24 cellular contexts compared by ENCODE assay signal in the genomic region with DNA sequence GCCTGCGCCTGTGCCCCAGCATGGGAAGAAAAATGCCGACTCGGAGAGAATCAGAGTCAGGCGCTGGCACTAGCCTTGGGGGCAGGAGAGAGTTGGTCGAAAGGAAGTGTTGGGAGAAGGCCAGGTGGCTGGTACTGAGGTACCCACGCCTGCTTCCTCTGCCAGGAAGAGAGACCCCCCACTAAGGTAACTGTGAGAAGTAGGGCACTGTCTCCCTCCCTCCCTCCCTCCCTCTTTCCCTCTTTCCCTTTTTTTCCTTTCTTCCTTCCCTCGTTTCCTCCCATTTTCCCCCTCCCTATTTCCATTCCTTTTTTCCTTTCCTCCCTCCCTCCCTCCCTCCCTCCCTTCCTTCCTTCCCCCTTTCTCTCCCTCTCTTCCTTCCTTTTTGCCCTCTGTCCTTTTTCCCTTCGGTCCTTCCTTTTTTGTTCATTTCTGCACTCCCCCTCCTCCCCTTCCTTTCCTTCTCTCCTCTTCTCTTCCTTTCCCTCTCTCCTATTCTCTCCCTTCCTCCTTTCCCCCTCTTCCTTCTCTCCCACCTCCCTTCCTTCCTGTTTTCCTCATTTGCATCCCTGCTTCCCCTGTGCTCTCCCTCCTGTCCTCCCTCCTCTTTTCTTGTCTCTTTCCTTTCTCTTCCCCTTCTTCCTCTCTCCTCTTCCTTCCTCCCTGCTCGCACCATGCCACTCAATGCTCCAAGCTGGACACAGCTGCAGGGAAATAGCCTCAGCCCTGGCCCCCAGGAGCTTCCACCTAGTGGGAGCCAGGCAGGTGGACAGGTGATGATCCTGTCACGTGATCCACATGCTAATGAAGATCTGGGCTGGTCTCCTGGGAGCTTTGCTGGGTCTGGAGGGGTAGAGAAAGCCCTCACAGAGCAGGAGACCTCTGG.
DNase-seq lines count a peak whose midpoint lies in the region; ATAC-seq and TF ChIP-seq lines count a peak whose summit lies in the region.
"Had no signal": no experiment of that assay in that cellular context is flagged by ENCODE, and none has a peak within 500 bp of the region (broad histone marks: within the 10 kb centered on the region; RNA-seq: fewer than 3 reads in every experiment).

No MANE protein-coding gene starts in this region.

- peak; percentile 56 for ATAC-seq in GM23338
- no peak for ATAC-seq in left lobe of liver
- no peak for ATAC-seq in GM18517 (IDR thresholded peaks at IDR 0.05; ENCODE audit: unreplicated experiment)
- ATAC-seq: naive thymus-derived CD8-positive, alpha-beta T cell; T-helper 17 cell had no signal

- H3K4me3 ChIP-seq in GM23338: no peak overlapping the region

- peaks cover 8% of the 10 kb centered on the region; the same call in 2 of the 3 replicates for H3K9me3 Mint-ChIP-seq in GM23338
- H3K9me3 Mint-ChIP-seq: HFFc6; stimulated activated naive CD8-positive, alpha-beta T cell treated with anti-CD3 and anti-CD28 coated beads, Interleukin-15, Interleukin-2, amounts not matched to agents 100 ng/mL and 50 ng/mL, for 24 hours; type B pancreatic cell had no signal

- peaks cover 9% of the 10 kb centered on the region for H3K27me3 Mint-ChIP-seq in GM23338 (ENCODE audit: insufficient read depth, low read depth, poor library complexity)

- H3K27ac ChIP-seq in GM23338 (ENCODE audit: low read depth): no peak overlapping the region
- H3K27ac ChIP-seq: 22Rv1, VCaP had no signal

- no peaks in the 10 kb centered on the region for H3K36me3 ChIP-seq in GM23338 (ENCODE audit: insufficient read depth)

- no peak overlapping the region for H3K27ac Mint-ChIP-seq in GM23338
- H3K27ac Mint-ChIP-seq: HFFc6; stimulated activated naive CD8-positive, alpha-beta T cell treated with anti-CD3 and anti-CD28 coated beads, Interleukin-15, Interleukin-2, amounts not matched to agents 100 ng/mL and 50 ng/mL, for 24 hours; T-helper 17 cell; type B pancreatic cell had no signal

- H3F3A ChIP-seq in GM23338 (replicated peaks; ENCODE audit: low read depth): no peaks in the 10 kb centered on the region

- peaks cover 33% of the 10 kb centered on the region for H3K4me1 Mint-ChIP-seq in GM23338

- H4K20me1 ChIP-seq in GM23338 (replicated peaks; ENCODE audit: insufficient read depth): no peaks in the 10 kb centered on the region

- DNase-seq in DMS53 (lab: John Stamatoyannopoulos, UW) (peak; percentile 10), DMS53 treated with DMSO at 0.1 percent for 48 hours (lab: John Stamatoyannopoulos, UW; ENCODE audit: unreplicated experiment) (no peak), GM23338 (ENCODE audit: low spot score) (peak; percentile 64), NCI-H510A (lab: John Stamatoyannopoulos, UW) (peak; percentile 15), iPS-NIHi11 (ENCODE audit: low spot score) (peak; percentile 57), left lobe of liver (ENCODE audit: low spot score) (no peak)
- DNase-seq in stimulated activated CD4-positive, alpha-beta T cell treated with anti-CD3 and anti-CD28 coated beads, Interleukin-2, amount 100 ng/mL, for 24 hours: no peak
- DNase-seq: activated CD4-positive, alpha-beta T cell treated with anti-CD3 and anti-CD28 coated beads, Interleukin-2, amount 50 U/mL, for 48 hours; activated naive CD4-positive, alpha-beta T cell treated with Interleukin-2 at 50 U/mL for 16 hours; aorta; erythroblast; foreskin melanocyte; HFFc6; hippocampal formation; naive thymus-derived CD8-positive, alpha-beta T cell; NCI-H2081; SHP77 treated with DMSO at 0.1 percent for 48 hours; stimulated activated CD4-positive, alpha-beta T cell treated with anti-CD3 and anti-CD28 coated beads, Interleukin-1b, Interleukin-23, amount 100 ng/mL, for 48 hours; T-helper 17 cell had no signal

- no peak; a peak in 1 of 4 replicates for TF ChIP-seq CTCF in GM23338 (conservative IDR thresholded peaks at IDR 0.05; ENCODE audit: low read depth in 2 of 2)

- peak overlapping the region; percentile 29 for H3K4me2 ChIP-seq in GM23338

- no peak overlapping the region for H3K4me3 Mint-ChIP-seq in GM23338
- H3K4me3 Mint-ChIP-seq: HFFc6; naive thymus-derived CD8-positive, alpha-beta T cell; stimulated activated naive CD8-positive, alpha-beta T cell treated with anti-CD3 and anti-CD28 coated beads, Interleukin-15, Interleukin-2, amounts not matched to agents 100 ng/mL and 50 ng/mL, for 24 hours; T-helper 17 cell; type B pancreatic cell had no signal

- H3K79me2 ChIP-seq in GM23338 (replicated peaks; ENCODE audit: insufficient read depth): no peaks in the 10 kb centered on the region

- H3K4me1 ChIP-seq in GM23338 (ENCODE audit: insufficient read depth): peaks cover 32% of the 10 kb centered on the region

- peaks cover 2% of the 10 kb centered on the region; the same call in 1 of the 3 replicates for H3K36me3 Mint-ChIP-seq in GM23338 (ENCODE audit: low read depth)
- H3K36me3 Mint-ChIP-seq: type B pancreatic cell had no signal

- peak overlapping the region; percentile 64; the same call in 1 of the 2 replicates for H2AFZ ChIP-seq in GM23338

- no peaks in the 10 kb centered on the region for H3K27me3 ChIP-seq in GM23338 (ENCODE audit: insufficient read depth)

- no peaks in the 10 kb centered on the region for H3K9me2 ChIP-seq in GM23338 (ENCODE audit: insufficient read depth)

TF ChIP-seq in GM23338, 12 proteins besides CTCF, POLR2A, EP300 and RAD21 (continues in another document):
- TF ChIP-seq NANOG (IDR thresholded peaks at IDR 0.05; ENCODE audit: borderline replicate concordance) (no peak), REST (IDR thresholded peaks at IDR 0.05; ENCODE audit: unreplicated experiment) (no peak), ZNF331 (CRISPR knock-in tag; IDR thresholded peaks at IDR 0.05; ENCODE audit: low read depth) (no peak), STAT1 (IDR thresholded peaks at IDR 0.05; ENCODE audit: unreplicated experiment) (no peak), CREB1 (CRISPR knock-in tag; IDR thresholded peaks at IDR 0.05; ENCODE audit: low read depth) (no peak), POLR2AphosphoS5 (IDR thresholded peaks at IDR 0.05; ENCODE audit: low read depth) (no peak), EZH2 (IDR thresholded peaks at IDR 0.05; ENCODE audit: low read depth, unreplicated experiment) (no peak), EZH2phosphoT487 (IDR thresholded peaks at IDR 0.05; ENCODE audit: unreplicated experiment) (no peak), ZNF114 (CRISPR knock-in tag; IDR thresholded peaks at IDR 0.05) (no peak), ETS1 (IDR thresholded peaks at IDR 0.05) (no peak)

Comparison
In these comparisons a context has a peak if more than half of its experiments do, and no peak if none do; other contexts are left out.
1. DNase-seq: peak in DMS53 (single experiment), GM23338 (single experiment), NCI-H510A (single experiment) and iPS-NIHi11 (single experiment); none in DMS53 treated with DMSO at 0.1 percent for 48 hours (single experiment), stimulated activated CD4-positive, alpha-beta T cell treated with anti-CD3 and anti-CD28 coated beads, Interleukin-2, amount 100 ng/mL, for 24 hours (0 of 2) and left lobe of liver (single experiment).